Comparison of ENCODE assay signal across 11 cellular contexts in the genomic region with DNA sequence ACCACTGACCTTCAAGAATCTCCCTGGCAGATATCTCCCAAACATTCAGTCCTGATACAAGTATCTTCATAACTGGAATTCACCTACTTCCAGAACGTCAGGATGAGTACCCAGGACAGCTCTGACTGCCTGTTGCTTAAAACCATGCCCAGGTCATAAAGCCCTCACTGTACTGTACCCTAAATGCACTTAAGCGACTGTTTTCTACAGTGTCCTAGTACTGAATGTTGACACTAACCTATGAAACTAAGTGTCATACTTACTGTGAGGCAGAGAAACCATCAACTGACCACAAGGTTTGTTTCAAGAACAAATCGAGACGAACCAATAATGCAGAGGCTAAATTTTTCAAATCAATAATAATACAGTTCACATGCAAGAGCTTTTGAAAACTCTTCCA.
"Had no signal": no experiment of that assay in that cellular context is flagged by ENCODE, and none has a peak within 500 bp of the region (broad histone marks: within the 10 kb centered on the region; RNA-seq: fewer than 3 reads in every experiment).

No MANE protein-coding gene starts in this region.

- H3K9ac ChIP-seq: GM23248 had no signal

- H3K36me3 ChIP-seq: HAP-1 had no signal

- H2AFZ ChIP-seq: GM23248, GM23338 had no signal

- ATAC-seq: GM23338, HCT116 had no signal

- H3K4me1 ChIP-seq: HAP-1 had no signal

- H3K27ac ChIP-seq: GM23248 had no signal

- FAIRE-seq: H1, H54 had no signal

- H3K9me3 ChIP-seq: HAP-1 had no signal

- H3K4me3 ChIP-seq: GM23248, GM23338, HAP-1 had no signal

- DNase-seq: GM23248, GOT3, H7, H9, HCEC 1CT, HFFc6 had no signal

- H3K4me2 ChIP-seq: GM23338 had no signal
